ENCODE assay signal across 9 cellular contexts in the genomic region with DNA sequence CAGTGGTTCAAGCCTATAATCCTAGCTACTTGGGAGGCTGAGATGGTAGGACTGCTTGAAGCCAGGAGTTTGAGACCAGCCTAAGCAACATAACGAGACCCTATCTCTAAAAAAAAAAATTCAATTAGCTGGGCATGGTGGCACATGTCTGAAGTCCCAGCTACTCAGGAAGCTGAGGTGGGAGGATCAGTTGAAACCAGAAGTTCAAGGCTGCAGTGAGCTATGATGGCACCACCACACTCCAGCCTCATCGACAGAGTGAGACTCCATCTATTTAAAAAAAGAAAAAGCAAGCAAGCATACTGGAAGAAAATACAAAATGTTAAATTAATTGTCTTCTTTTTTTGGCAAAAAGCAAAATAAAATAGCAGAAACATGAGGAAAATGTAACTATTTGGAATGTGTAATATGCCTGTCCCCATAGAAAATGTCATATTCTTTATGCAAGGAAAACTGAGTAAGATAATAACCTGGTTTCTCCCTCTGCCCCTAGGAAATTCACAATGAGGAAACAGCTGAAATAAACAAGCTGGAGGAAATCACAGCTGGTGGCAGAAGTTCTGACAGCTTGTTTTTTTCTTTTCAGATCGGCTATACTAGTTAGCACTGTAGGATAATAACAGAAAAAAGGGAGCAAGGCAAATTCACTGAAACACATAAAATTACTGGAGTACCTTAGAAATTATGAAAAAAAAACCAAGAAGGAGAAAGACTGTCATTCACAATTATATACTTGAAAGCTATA. TPM values are rescaled to one million over a fixed set of nuclear protein-coding genes. Genes with fewer than 3 reads are reported as not detected.
A peak's percentile ranks its signal among the peaks of the same experiment; 100 is the strongest.
DNase-seq lines count a peak whose midpoint lies in the region; ATAC-seq, FAIRE-seq and TF ChIP-seq lines count a peak whose summit lies in the region.
"Had no signal": no experiment of that assay in that cellular context is flagged by ENCODE, and none has a peak within 500 bp of the region (broad histone marks: within the 10 kb centered on the region; RNA-seq: fewer than 3 reads in every experiment).

No MANE protein-coding gene starts in this region.

- H3K4me3 ChIP-seq in fibroblast of pulmonary artery (replicated peaks; ENCODE audit: low read depth, low read length): no peak overlapping the region
- H3K4me3 ChIP-seq in pancreas: peak overlapping the region in 2 of 4 donors; percentile 3 to 23
- H3K4me3 ChIP-seq: esophagus squamous epithelium had no signal

- H3K27me3 ChIP-seq in pancreas: no peaks in the 10 kb centered on the region
- H3K27me3 ChIP-seq: esophagus squamous epithelium had no signal

- WGBS in pancreas, 2 donors: 18 to 20% methylated on average over 3 of the region's 3 CpGs

- peak; percentile 77 to 82 (median 81) for ATAC-seq in pancreas
- ATAC-seq in HG02759 (IDR thresholded peaks at IDR 0.05; ENCODE audit: unreplicated experiment): no peak

- TF ChIP-seq CTCF in fibroblast of pulmonary artery (IDR thresholded peaks at IDR 0.05; ENCODE audit: low read length, missing control alignments) (no peak), pancreas (IDR thresholded peaks at IDR 0.05) (no peak)

- peak overlapping the region; percentile 40 to 92 (median 80) for H3K27ac ChIP-seq in pancreas

- FAIRE-seq in GM18507 (lab: Jason Lieb, UNC) (peak; percentile 60), pancreas (lab: Jason Lieb, UNC) (peak; percentile 13)

- DNase-seq in GM18507 (ENCODE audit: extremely low spot score, insufficient read length, low read depth): no peak
- peak; percentile 50 for DNase-seq in NCI-H69 (lab: John Stamatoyannopoulos, UW)
- DNase-seq in fibroblast of pulmonary artery (ENCODE audit: low read depth): peak; percentile 42
- peak in 3 of 6 donors; percentile 37 to 56 (median 38) for DNase-seq in pancreas
- DNase-seq in effector CD8-positive, alpha-beta T cell (lab: John Stamatoyannopoulos, UW): no peak
- no peak for DNase-seq in GDM1 (lab: John Stamatoyannopoulos, UW)
- DNase-seq in NCI-H146 treated with DMSO at 0.1 percent for 48 hours (lab: John Stamatoyannopoulos, UW; ENCODE audit: unreplicated experiment): no peak
- DNase-seq: esophagus squamous epithelium had no signal

- no peaks in the 10 kb centered on the region for H3K36me3 ChIP-seq in pancreas

- H3K4me1 ChIP-seq in pancreas: peaks cover 29 to 61% (median 34%) of the 10 kb centered on the region in 3 donors

- H3K9me3 ChIP-seq in pancreas: no peaks in the 10 kb centered on the region
- H3K9me3 ChIP-seq: esophagus squamous epithelium had no signal

- intact Hi-C loops in pancreas (cut with DNase I): no loop called here

RNA-seq across cellular contexts. Expression of a gene that starts 48.5 kb away (rescaled TPM):
- 10 to 100 TPM; 14.4 to 21.6 (median 17.7) TPM for total RNA-seq in pancreas
- 10 to 100 TPM in 1 of 2 donors, 1 to 10 TPM in 1; 9.6 to 12.1 TPM for polyA plus RNA-seq in pancreas

Comparison
In these comparisons a context has a peak if more than half of its experiments do, and no peak if none do; other contexts are left out.
1. DNase-seq: peak in NCI-H69 (single experiment) and fibroblast of pulmonary artery (single experiment); none in GM18507 (single experiment), effector CD8-positive, alpha-beta T cell (single experiment), GDM1 (single experiment) and NCI-H146 treated with DMSO at 0.1 percent for 48 hours (single experiment).